In the genomic region with DNA sequence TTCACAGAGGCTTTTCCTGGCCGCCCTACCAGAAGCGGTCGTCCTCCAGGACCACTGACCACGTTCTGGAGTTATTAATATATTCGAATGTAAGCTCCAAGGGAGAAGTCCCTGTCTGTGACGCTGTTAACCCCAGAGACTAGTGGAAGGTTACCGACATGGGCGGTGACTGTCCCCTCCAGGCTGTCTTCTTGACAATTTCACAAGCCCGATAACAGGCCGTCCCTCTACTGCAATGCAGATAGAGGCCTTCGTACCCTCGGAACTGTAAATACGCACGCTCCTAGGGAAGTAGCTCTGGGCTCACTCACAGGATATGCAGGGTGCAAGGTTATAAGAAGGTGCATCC, we compare ENCODE assay signal across 7 cellular contexts. TPM values are rescaled to one million over a fixed set of nuclear protein-coding genes. Genes with fewer than 3 reads are reported as not detected.
DNase-seq lines count a peak whose midpoint lies in the region; ATAC-seq and TF ChIP-seq lines count a peak whose summit lies in the region.

No MANE protein-coding gene starts in this region.

- peaks cover 13% of the 10 kb centered on the region for H3K4me1 Mint-ChIP-seq in T-helper 17 cell
- peaks cover 22% of the 10 kb centered on the region for H3K4me1 Mint-ChIP-seq in chondrocyte (ENCODE audit: low read depth)

- TF ChIP-seq POLR2A in GM18505 (IDR thresholded peaks at IDR 0.05; ENCODE audit: borderline replicate concordance, extremely low read depth, insufficient read depth, insufficient read length): no peak

- H3K36me3 Mint-ChIP-seq in T-helper 17 cell (ENCODE audit: low read depth): no peaks in the 10 kb centered on the region
- peaks cover 3% of the 10 kb centered on the region for H3K36me3 Mint-ChIP-seq in chondrocyte (ENCODE audit: low read depth)

- H3K4me3 Mint-ChIP-seq in T-helper 17 cell (peak overlapping the region; percentile 100), chondrocyte (ENCODE audit: unreplicated experiment) (peak overlapping the region; percentile 88)

- peaks cover 2% of the 10 kb centered on the region for H3K9me3 Mint-ChIP-seq in chondrocyte (ENCODE audit: low read depth)

- peak; percentile 74 for DNase-seq in NCI-H1105 treated with DMSO at 0.1 percent for 48 hours (lab: John Stamatoyannopoulos, UW)
- peak; percentile 19 to 47 (median 22) for DNase-seq in T-helper 17 cell
- DNase-seq in chondrocyte (ENCODE audit: low spot score): no peak
- DNase-seq in left lobe of liver (ENCODE audit: low spot score): peak; percentile 80
- peak; percentile 40 to 41 for DNase-seq in stimulated activated CD8-positive, alpha-beta memory T cell treated with anti-CD3 and anti-CD28 coated beads, Interleukin-15, amount 100 ng/mL, for 48 hours (ENCODE audit: low read depth in 2 of 2)

- H3K27me3 Mint-ChIP-seq in T-helper 17 cell: no peaks in the 10 kb centered on the region
- H3K27me3 Mint-ChIP-seq in chondrocyte (ENCODE audit: low read depth): no peaks in the 10 kb centered on the region

- no peak for TF ChIP-seq CTCF in chondrocyte (IDR thresholded peaks at IDR 0.05)

- peak overlapping the region; percentile 98 for H3K27ac Mint-ChIP-seq in T-helper 17 cell
- H3K27ac Mint-ChIP-seq in chondrocyte (ENCODE audit: unreplicated experiment): peak overlapping the region; percentile 98

- no peaks in the 10 kb centered on the region for H3K9me3 ChIP-seq in T-helper 17 cell (ENCODE audit: control insufficient read depth, low read length, poor library complexity, severe bottlenecking)

- ATAC-seq in GM18505 (IDR thresholded peaks at IDR 0.05; ENCODE audit: unreplicated experiment): peak; percentile 45
- ATAC-seq in HG02623 (IDR thresholded peaks at IDR 0.05; ENCODE audit: unreplicated experiment): peak; percentile 36
- peak; percentile 70 for ATAC-seq in T-helper 17 cell
- peak; percentile 69 for ATAC-seq in left lobe of liver

RNA-seq across cellular contexts. Expression of gene RFK, which starts 0.6 kb away (rescaled TPM):
- total RNA-seq in T-helper 17 cell: 1 to 10 TPM; 8.9 to 9.8 TPM
- 14.3 to 18.1 TPM (median 15.6 TPM) in 3 replicates for total RNA-seq in chondrocyte
- 16.0 TPM for total RNA-seq in left lobe of liver
